ENCODE assay signal across 16 cellular contexts in the genomic region with DNA sequence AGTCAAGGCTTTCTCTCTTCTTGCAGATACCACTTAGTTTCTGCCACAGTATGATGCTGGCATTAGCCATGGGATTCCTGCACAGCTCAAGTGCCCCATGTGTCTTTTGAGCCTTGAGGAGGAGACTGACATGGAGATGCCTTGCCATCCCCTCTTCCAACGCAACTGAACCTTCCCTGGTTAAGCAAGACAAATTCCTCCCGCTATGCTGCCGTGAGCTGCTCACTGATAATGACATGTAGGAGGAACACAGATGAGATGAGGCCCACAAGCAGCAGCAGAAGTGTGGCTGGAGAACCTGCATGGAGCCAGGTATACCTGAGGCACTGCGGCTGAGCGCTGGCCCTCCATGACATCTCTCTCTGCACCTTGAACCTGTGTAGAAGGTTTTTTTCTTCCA. TPM values are rescaled to one million over a fixed set of nuclear protein-coding genes. Genes with fewer than 3 reads are reported as not detected.
"Had no signal": no experiment of that assay in that cellular context is flagged by ENCODE, and none has a peak within 500 bp of the region (broad histone marks: within the 10 kb centered on the region; RNA-seq: fewer than 3 reads in every experiment).

No MANE protein-coding gene starts in this region.

- H3K27me3 ChIP-seq: esophagus muscularis mucosa, gastrocnemius medialis, pancreas, right lobe of liver had no signal

- H3K27ac ChIP-seq: coronary artery, dorsolateral prefrontal cortex, epithelial cell of prostate, esophagus muscularis mucosa, gastrocnemius medialis, heart right ventricle, left ventricle myocardium inferior, lower lobe of right lung, pancreas, psoas muscle, right lobe of liver had no signal

- H3K36me3 ChIP-seq: esophagus muscularis mucosa, gastrocnemius medialis, heart right ventricle, left ventricle myocardium inferior, lower lobe of right lung, pancreas, right lobe of liver had no signal

- DNase-seq: occipital lobe had no signal

- H3K9me3 ChIP-seq: esophagus muscularis mucosa, gastrocnemius medialis, heart right ventricle, left ventricle myocardium inferior, lower lobe of right lung, pancreas, psoas muscle, right lobe of liver had no signal

- H3K4me1 ChIP-seq: esophagus muscularis mucosa, gastrocnemius medialis, heart right ventricle, left ventricle myocardium inferior, lower lobe of right lung, pancreas, psoas muscle, right lobe of liver had no signal

- H3K4me3 ChIP-seq: coronary artery, dorsolateral prefrontal cortex, esophagus muscularis mucosa, gastrocnemius medialis, heart right ventricle, left ventricle myocardium inferior, lower lobe of right lung, pancreas, psoas muscle, right lobe of liver had no signal

RNA-seq across cellular contexts. Expression of gene PPP1R1A, which starts 15.4 kb away (rescaled TPM):
- total RNA-seq: chondrocyte, fibroblast of villous mesenchyme, lower lobe of right lung had no signal
- polyA plus RNA-seq: keratinocyte had no signal

RNA-seq across cellular contexts. Expression of gene LACRT, which starts 30.8 kb away (rescaled TPM):
- total RNA-seq: chondrocyte, dorsolateral prefrontal cortex, esophagus muscularis mucosa, fibroblast of villous mesenchyme, gastrocnemius medialis, heart right ventricle, left ventricle myocardium inferior, lower lobe of right lung, mesothelial cell of epicardium, occipital lobe, pancreas, psoas muscle, right lobe of liver had no signal
- polyA plus RNA-seq: heart right ventricle, keratinocyte, pancreas, psoas muscle had no signal

RNA-seq across cellular contexts. Expression of gene DCD, which starts 44.3 kb away (rescaled TPM):
- total RNA-seq: chondrocyte, dorsolateral prefrontal cortex, esophagus muscularis mucosa, fibroblast of villous mesenchyme, gastrocnemius medialis, heart right ventricle, left ventricle myocardium inferior, lower lobe of right lung, mesothelial cell of epicardium, occipital lobe, pancreas, psoas muscle, right lobe of liver had no signal
- polyA plus RNA-seq: heart right ventricle, keratinocyte, pancreas, psoas muscle had no signal

RNA-seq across cellular contexts. Expression of gene PDE1B, which starts 54.5 kb away (rescaled TPM):
- total RNA-seq: fibroblast of villous mesenchyme had no signal
- polyA plus RNA-seq: keratinocyte had no signal
